ENCODE assay signal across 15 cellular contexts in genomic region chr9:68431307-68431706, GRCh38.
DNase-seq lines count a peak whose midpoint lies in the region; ATAC-seq and TF ChIP-seq lines count a peak whose summit lies in the region.
"Had no signal": no experiment of that assay in that cellular context is flagged by ENCODE, and none has a peak within 500 bp of the region (broad histone marks: within the 10 kb centered on the region; RNA-seq: fewer than 3 reads in every experiment).

No MANE protein-coding gene starts in this region.

- WGBS in gastroesophageal sphincter (ENCODE audit: low coverage in 1 of 2), 2 donors: 100% methylated on average over 1 of the region's 1 CpG; no CpG with 5 or more reads in 1 of the 2 donors
- WGBS in prostate gland: 32% methylated on average over 1 of the region's 1 CpG

- H3K27me3 ChIP-seq in gastroesophageal sphincter: no peaks in the 10 kb centered on the region
- H3K27me3 ChIP-seq in prostate gland (replicated peaks; ENCODE audit: insufficient read depth): no peaks in the 10 kb centered on the region
- H3K27me3 ChIP-seq in stomach smooth muscle (ENCODE audit: control insufficient read depth in 1 of 2, insufficient read depth in 2 of 2, low read length in 2 of 2): no peaks in the 10 kb centered on the region
- H3K27me3 ChIP-seq in colonic mucosa: no peaks in the 10 kb centered on the region

- H3K9me3 ChIP-seq in gastroesophageal sphincter: no peaks in the 10 kb centered on the region
- no peaks in the 10 kb centered on the region for H3K9me3 ChIP-seq in prostate gland
- H3K9me3 ChIP-seq in stomach smooth muscle (ENCODE audit: control insufficient read depth in 2 of 2, low read length in 2 of 2): no peaks in the 10 kb centered on the region
- H3K9me3 ChIP-seq in colonic mucosa: no peaks in the 10 kb centered on the region

- TF ChIP-seq CTCF in gastroesophageal sphincter (IDR thresholded peaks at IDR 0.05): no peak
- no peak for TF ChIP-seq CTCF in prostate gland (IDR thresholded peaks at IDR 0.05)
- no peak for TF ChIP-seq CTCF in colonic mucosa (IDR thresholded peaks at IDR 0.05)

- H3K4me1 ChIP-seq in gastroesophageal sphincter: peaks cover 6 to 90% (median 21%) of the 10 kb centered on the region in 3 donors
- H3K4me1 ChIP-seq in prostate gland (replicated peaks): no peaks in the 10 kb centered on the region
- peaks cover 21% of the 10 kb centered on the region for H3K4me1 ChIP-seq in stomach smooth muscle (ENCODE audit: control insufficient read depth, insufficient read depth, low read length)
- H3K4me1 ChIP-seq in colonic mucosa: no peaks in the 10 kb centered on the region

- peaks cover 0 to 2% of the 10 kb centered on the region in 2 donors for H3K36me3 ChIP-seq in gastroesophageal sphincter
- no peaks in the 10 kb centered on the region for H3K36me3 ChIP-seq in prostate gland
- peaks cover 4 to 5% of the 10 kb centered on the region in 2 donors for H3K36me3 ChIP-seq in stomach smooth muscle (ENCODE audit: control insufficient read depth in 2 of 2, insufficient read depth in 2 of 2, low read length in 2 of 2)
- no peaks in the 10 kb centered on the region for H3K36me3 ChIP-seq in colonic mucosa

- H3K9ac ChIP-seq in stomach smooth muscle (ENCODE audit: low read length in 2 of 2) (no peak overlapping the region), colonic mucosa (ENCODE audit: low read depth in 2 of 2, low read length in 2 of 2) (no peak overlapping the region)

- intact Hi-C loops in prostate gland (cut with DNase I) (no loop called here), colonic mucosa (cut with DNase I) (loop anchor here (5.0 kb wide), 1 partner anchor 36 kb away; no protein-coding TSS in a partner anchor)

- H3K4me3 ChIP-seq in gastroesophageal sphincter (no peak overlapping the region), prostate gland (no peak overlapping the region), stomach smooth muscle (ENCODE audit: low read length in 2 of 2) (no peak overlapping the region), colonic mucosa (no peak overlapping the region)

- TF ChIP-seq POLR2A in gastroesophageal sphincter (IDR thresholded peaks at IDR 0.05): no peak
- no peak for TF ChIP-seq POLR2A in prostate gland (IDR thresholded peaks at IDR 0.05)

- H3K27ac ChIP-seq in gastroesophageal sphincter: peak overlapping the region in 3 of 4 donors; percentile 56 to 79 (median 67)
- H3K27ac ChIP-seq in prostate gland: peak overlapping the region; percentile 51 to 63
- H3K27ac ChIP-seq in stomach smooth muscle (ENCODE audit: low read length): peak overlapping the region; percentile 56
- H3K27ac ChIP-seq in colonic mucosa: no peak overlapping the region
- H3K27ac ChIP-seq: C4-2B had no signal

- TF ChIP-seq EP300 in gastroesophageal sphincter (IDR thresholded peaks at IDR 0.05): no peak

- DNase-seq in prostate gland (ENCODE audit: low spot score): no peak
- no peak for DNase-seq in NK-92 treated with Interleukin-12 subunit alpha and Interleukin-12 subunit beta, amount 100 ng/mL, for 24 hours (lab: John Stamatoyannopoulos, UW)
- no peak for DNase-seq in hippocampal formation (lab: John Stamatoyannopoulos, UW)
- DNase-seq in colonic mucosa: no peak
- DNase-seq: ACHN; CD4-positive, alpha-beta memory T cell; DMS153; DMS79; GDM1; H9; IMR-90 had no signal

- ATAC-seq in gastroesophageal sphincter: no peak
- no peak for ATAC-seq in GM21390 (IDR thresholded peaks at IDR 0.05; ENCODE audit: unreplicated experiment)
